Comparison of ENCODE assay signal across 8 cellular contexts in genomic region chr3:49171775-49172500, GRCh38. TPM values are rescaled to one million over a fixed set of nuclear protein-coding genes. Genes with fewer than 3 reads are reported as not detected.
DNase-seq lines count a peak whose midpoint lies in the region; TF ChIP-seq lines count a peak whose summit lies in the region.

No MANE protein-coding gene starts in this region.

- in situ Hi-C loops in astrocyte of the cerebellum (cut with HindIII; ENCODE audit: low sequenced_read_pairs) = no loop called here

- peak overlapping the region; percentile 72 to 76 for H3K9ac ChIP-seq in liver (ENCODE audit: low read depth in 1 of 2, low read length in 2 of 2)

- TF ChIP-seq CTCF in astrocyte of the cerebellum (IDR thresholded peaks at IDR 0.05; ENCODE audit: low read depth, low read length, missing control alignments) (no peak), liver (IDR thresholded peaks at IDR 0.05; ENCODE audit: low read depth, low read length, missing input control) (no peak), testis (IDR thresholded peaks at IDR 0.05) (no peak)

- H3K4me1 Mint-ChIP-seq in T-helper 2 cell treated with Interferon-gamma antibody and Interleukin-4, amounts not matched to agents 5 μg/mL and 100 μg/mL, for 36 hours (ENCODE audit: low read depth) = peaks cover 4% of the 10 kb centered on the region

- no peaks in the 10 kb centered on the region for H3K9me3 ChIP-seq in liver (ENCODE audit: control insufficient read depth in 4 of 4, low read length in 3 of 4)
- H3K9me3 ChIP-seq in testis = no peaks in the 10 kb centered on the region

- intact Hi-C loops in testis (cut with DNase I; ENCODE audit: low total_unique reads) = loop anchor here (10.0 kb wide), 1 partner anchor 283 kb away; no protein-coding TSS in a partner anchor

- H3K27ac ChIP-seq in liver (ENCODE audit: low read depth in 1 of 2, low read length in 2 of 2) = peak overlapping the region; percentile 73 to 82
- peak overlapping the region; percentile 78 to 90 for H3K27ac ChIP-seq in testis

- DNase-seq in T-helper 2 cell treated with Interferon-gamma antibody and Interleukin-4, amounts not matched to agents 5 μg/mL and 100 μg/mL, for 36 hours (ENCODE audit: low spot score) = no peak
- DNase-seq in T-helper 2 cell (no peak), astrocyte of the cerebellum (ENCODE audit: low read depth) (no peak), testis (no peak), AML-193 (lab: John Stamatoyannopoulos, UW) (no peak), H4 (ENCODE audit: low spot score) (no peak), activated gamma-delta T cell (lab: John Stamatoyannopoulos, UW) (no peak)

- peak overlapping the region; percentile 77 for H3K4me3 ChIP-seq in astrocyte of the cerebellum (ENCODE audit: low read depth, low read length)
- H3K4me3 ChIP-seq in liver (ENCODE audit: low read depth in 1 of 3, low read length in 3 of 3) = peak overlapping the region; percentile 59 to 77 (median 73)
- peak overlapping the region; percentile 80 to 87 for H3K4me3 ChIP-seq in testis

- WGBS in liver = 34% methylated on average over 7 of the region's 7 CpGs
- 10 to 12% methylated on average over 6 to 7 of the region's 7 CpGs for WGBS in testis, 2 donors

- H3K27me3 ChIP-seq in liver (ENCODE audit: control insufficient read depth in 4 of 4, insufficient read depth in 4 of 4, low read length in 3 of 4) (no peaks in the 10 kb centered on the region), testis (no peaks in the 10 kb centered on the region)

- H3K36me3 Mint-ChIP-seq in T-helper 2 cell treated with Interferon-gamma antibody and Interleukin-4, amounts not matched to agents 5 μg/mL and 100 μg/mL, for 36 hours (ENCODE audit: low read depth) = no peaks in the 10 kb centered on the region

- no peaks in the 10 kb centered on the region for H3K27me3 Mint-ChIP-seq in T-helper 2 cell treated with Interferon-gamma antibody and Interleukin-4, amounts not matched to agents 5 μg/mL and 100 μg/mL, for 36 hours (ENCODE audit: low read depth)

- H3K4me3 Mint-ChIP-seq in T-helper 2 cell treated with Interferon-gamma antibody and Interleukin-4, amounts not matched to agents 5 μg/mL and 100 μg/mL, for 36 hours = peak overlapping the region; percentile 58

- TF ChIP-seq RAD21 in liver (IDR thresholded peaks at IDR 0.05) = no peak

- no peak for TF ChIP-seq POLR2A in testis (IDR thresholded peaks at IDR 0.05)

- no peak overlapping the region for H3K27ac Mint-ChIP-seq in T-helper 2 cell treated with Interferon-gamma antibody and Interleukin-4, amounts not matched to agents 5 μg/mL and 100 μg/mL, for 36 hours

- H3K4me1 ChIP-seq in liver (ENCODE audit: control insufficient read depth in 4 of 4, insufficient read depth in 4 of 4, low read length in 3 of 4) (peaks cover 7 to 41% (median 28%) of the 10 kb centered on the region in 4 donors), testis (peaks cover 34% of the 10 kb centered on the region)

- no peaks in the 10 kb centered on the region for H3K9me3 Mint-ChIP-seq in T-helper 2 cell treated with Interferon-gamma antibody and Interleukin-4, amounts not matched to agents 5 μg/mL and 100 μg/mL, for 36 hours

- peaks cover 0 to 17% (median 0%) of the 10 kb centered on the region in 4 donors for H3K36me3 ChIP-seq in liver (ENCODE audit: control insufficient read depth in 4 of 4, insufficient read depth in 3 of 4, low read depth in 1 of 4, low read length in 3 of 4)
- no peaks in the 10 kb centered on the region for H3K36me3 ChIP-seq in testis (ENCODE audit: low read depth, missing control alignments)

TF ChIP-seq in liver, 16 proteins besides CTCF, POLR2A, EP300 and RAD21:
- TF ChIP-seq FOXA2 (IDR thresholded peaks at IDR 0.05) (no peak), NR2F2 (IDR thresholded peaks at IDR 0.05) (no peak), HNF4A (conservative IDR thresholded peaks at IDR 0.05) (no peak), JUND (IDR thresholded peaks at IDR 0.05) (no peak), TAF1 (conservative IDR thresholded peaks at IDR 0.05) (no peak), RXRA (IDR thresholded peaks at IDR 0.05) (no peak)

RNA-seq across cellular contexts. Expression of gene KLHDC8B, which starts 0.5 kb away (rescaled TPM):
- 10 to 100 TPM in 1 of 2 donors, 1 to 10 TPM in 1; 9.2 to 17.1 TPM for total RNA-seq in liver
- polyA plus RNA-seq in liver = 1 to 10 TPM; 8.1 to 9.6 TPM
- total RNA-seq in testis = 10 to 100 TPM; 56.6 to 78.2 TPM
- 55.8 TPM for polyA plus RNA-seq in testis (ENCODE audit: insufficient read depth, low read depth, low replicate concordance)
- total RNA-seq in H4 (2014; rRNA removed; shearing (Covaris generic)) = 2.0 and 2.5 TPM in 2 replicates

RNA-seq across cellular contexts. Expression of gene CCDC71, which starts 5.8 kb away (rescaled TPM):
- total RNA-seq in liver (10 to 100 TPM in 1 of 2 donors, 1 to 10 TPM in 1; 6.1 to 10.4 TPM), testis (10 to 100 TPM; 34.3 to 55.0 TPM)
- polyA plus RNA-seq in liver (10 to 100 TPM in 1 of 2 donors, 1 to 10 TPM in 1; 1.1 to 10.7 TPM), testis (ENCODE audit: insufficient read depth, low read depth, low replicate concordance) (27.6 TPM)
- 24.1 and 25.4 TPM in 2 replicates for total RNA-seq in H4 (2014; rRNA removed; shearing (Covaris generic))

RNA-seq across cellular contexts. Expression of gene LAMB2, which starts 39.1 kb away (rescaled TPM):
- 100 to 1,000 TPM; 134 TPM for total RNA-seq in liver
- polyA plus RNA-seq in liver = 100 to 1,000 TPM in 1 of 2 donors, 10 to 100 TPM in 1; 87.6 to 172 TPM
- 100 to 1,000 TPM; 336 to 503 TPM for total RNA-seq in testis
- 276 TPM for polyA plus RNA-seq in testis (ENCODE audit: insufficient read depth, low read depth, low replicate concordance)
- 40.7 and 43.8 TPM in 2 replicates for total RNA-seq in H4 (2014; rRNA removed; shearing (Covaris generic))

RNA-seq across cellular contexts. Expression of gene USP19, which starts 51.3 kb away (rescaled TPM):
- 10 to 100 TPM; 36.4 to 39.6 TPM for total RNA-seq in liver
- 10 to 100 TPM in 1 of 2 donors, 1 to 10 TPM in 1; 8.1 to 18.3 TPM for polyA plus RNA-seq in liver
- 100 to 1,000 TPM in 1 of 2 donors, 10 to 100 TPM in 1; 82.7 to 102 TPM for total RNA-seq in testis
- polyA plus RNA-seq in testis (ENCODE audit: insufficient read depth, low read depth, low replicate concordance) = 77.2 TPM
- 18.4 and 18.5 TPM in 2 replicates for total RNA-seq in H4 (2014; rRNA removed; shearing (Covaris generic))
